In genomic region chr1:109773900-109774485, GRCh38 we compare ENCODE assay signal across 1 cellular context.
TF ChIP-seq lines count a peak whose summit lies in the region.

No MANE protein-coding gene starts in this region.

TF ChIP-seq in K562, 482 proteins besides CTCF, POLR2A, EP300 and RAD21 (continues in another document):
- TF ChIP-seq ZNF561 (CRISPR knock-in tag; conservative IDR thresholded peaks at IDR 0.05) (no peak), HMGXB4 (CRISPR knock-in tag; IDR thresholded peaks at IDR 0.05) (no peak), ZBTB33 (CRISPR knock-in tag; IDR thresholded peaks at IDR 0.05) (no peak), KLF13 (tag; IDR thresholded peaks at IDR 0.05; ENCODE audit: borderline replicate concordance, low read depth) (no peak), ZBTB7A (IDR thresholded peaks at IDR 0.05; ENCODE audit: borderline replicate concordance, control insufficient read depth, low read depth, low read length) (0 out of 2 replicates have a peak, but pooled peaks have one; percentile 16), ARID4B (CRISPR knock-in tag; IDR thresholded peaks at IDR 0.05) (0 out of 2 replicates have a peak, but pooled peaks have one; percentile 17), ZSCAN29 (IDR thresholded peaks at IDR 0.05) (no peak), XRCC3 (IDR thresholded peaks at IDR 0.05) (no peak), HNRNPK (IDR thresholded peaks at IDR 0.05; ENCODE audit: low read depth, low read length, poor library complexity, severe bottlenecking) (no peak), ATF7 (IDR thresholded peaks at IDR 0.05) (0 out of 2 replicates have a peak, but pooled peaks have one; percentile 8), CBX2 (IDR thresholded peaks at IDR 0.05; ENCODE audit: insufficient read depth, low read length, poor library complexity, severe bottlenecking) (no peak), THAP7 (CRISPR knock-in tag; IDR thresholded peaks at IDR 0.05) (no peak), MTA3 (IDR thresholded peaks at IDR 0.05; ENCODE audit: borderline replicate concordance) (peak; percentile 8; the same call in 1 of the 2 replicates), GTF2A2 (tag; IDR thresholded peaks at IDR 0.05) (no peak), ELF4 (CRISPR knock-in tag; IDR thresholded peaks at IDR 0.05) (no peak), BRF2 (IDR thresholded peaks at IDR 0.05; ENCODE audit: borderline replicate concordance, insufficient read depth, insufficient read length) (no peak), TCF3 (CRISPR knock-in tag; IDR thresholded peaks at IDR 0.05) (no peak), RAD51 (IDR thresholded peaks at IDR 0.05; ENCODE audit: borderline replicate concordance, low read depth) (no peak), ZFP36 (IDR thresholded peaks at IDR 0.05; ENCODE audit: low read depth, low read length, partially characterized antibody) (no peak), MAX (CRISPR knock-in tag; IDR thresholded peaks at IDR 0.05) (peak; percentile 0; the same call in 1 of the 2 replicates), KHSRP (IDR thresholded peaks at IDR 0.05) (no peak), LCOR (CRISPR knock-in tag; IDR thresholded peaks at IDR 0.05) (no peak), ZNF717 (CRISPR knock-in tag; IDR thresholded peaks at IDR 0.05) (no peak), ZNF431 (CRISPR knock-in tag; IDR thresholded peaks at IDR 0.05) (no peak), CEBPZ (IDR thresholded peaks at IDR 0.05; ENCODE audit: borderline replicate concordance, low read depth, low read length) (no peak), HDAC3 (IDR thresholded peaks at IDR 0.05; ENCODE audit: borderline replicate concordance, partially characterized antibody) (no peak), ATF4 (CRISPR knock-in tag; IDR thresholded peaks at IDR 0.05) (no peak), FOXA1 (IDR thresholded peaks at IDR 0.05; ENCODE audit: borderline replicate concordance) (no peak), ZNF197 (CRISPR knock-in tag; IDR thresholded peaks at IDR 0.05; ENCODE audit: low read depth) (no peak), ZNF224 (CRISPR knock-in tag; IDR thresholded peaks at IDR 0.05) (no peak), ZNF253 (CRISPR knock-in tag; conservative IDR thresholded peaks at IDR 0.05) (no peak), ZNF143 (CRISPR knock-in tag; IDR thresholded peaks at IDR 0.05) (no peak; the same call in 1 of the 2 replicates), DEAF1 (CRISPR knock-in tag; IDR thresholded peaks at IDR 0.05) (no peak), PATZ1 (CRISPR knock-in tag; IDR thresholded peaks at IDR 0.05; ENCODE audit: borderline replicate concordance) (no peak), MAZ (CRISPR knock-in tag; conservative IDR thresholded peaks at IDR 0.05 in 1 of 2, IDR thresholded peaks at IDR 0.05 in 1 of 2) (0 out of 4 replicates have a peak, but pooled peaks of 1 of the 2 experiments have one; percentile 5), ZNF324 (CRISPR knock-in tag; IDR thresholded peaks at IDR 0.05) (no peak), ZNF263 (CRISPR knock-in tag; IDR thresholded peaks at IDR 0.05; ENCODE audit: borderline replicate concordance) (no peak), PRMT5 (CRISPR knock-in tag; IDR thresholded peaks at IDR 0.05) (no peak), SMAD1 (IDR thresholded peaks at IDR 0.05; ENCODE audit: low read depth, low read length, partially characterized antibody) (no peak), HOXB6 (CRISPR knock-in tag; IDR thresholded peaks at IDR 0.05; ENCODE audit: borderline replicate concordance) (no peak), ZKSCAN1 (IDR thresholded peaks at IDR 0.05; ENCODE audit: low read depth, low read length) (no peak), MITF (IDR thresholded peaks at IDR 0.05) (no peak), RBM17 (IDR thresholded peaks at IDR 0.05; ENCODE audit: borderline replicate concordance, low read depth, low read length) (no peak), NCOR1 (IDR thresholded peaks at IDR 0.05) (no peak)
